Comparison of ENCODE assay signal across 18 cellular contexts in genomic region chr6:136382676-136383075, GRCh38.
A peak's percentile ranks its signal among the peaks of the same experiment; 100 is the strongest.
DNase-seq lines count a peak whose midpoint lies in the region; ATAC-seq, FAIRE-seq and TF ChIP-seq lines count a peak whose summit lies in the region.
"Had no signal": no experiment of that assay in that cellular context is flagged by ENCODE, and none has a peak within 500 bp of the region (broad histone marks: within the 10 kb centered on the region; RNA-seq: fewer than 3 reads in every experiment).

No MANE protein-coding gene starts in this region.

- no peaks in the 10 kb centered on the region for H3K36me3 Mint-ChIP-seq in osteocyte (ENCODE audit: unreplicated experiment)
- H3K36me3 Mint-ChIP-seq: CD8-positive, alpha-beta T cell had no signal

- H3K27me3 Mint-ChIP-seq in osteocyte (ENCODE audit: unreplicated experiment), result peaks cover 36% of the 10 kb centered on the region
- H3K27me3 Mint-ChIP-seq: B cell had no signal

- intact Hi-C loops in dorsolateral prefrontal cortex (cut with DNase I) (no loop called here), pancreas (cut with DNase I) (no loop called here)

- no peak for TF ChIP-seq RAD21 in A549 (conservative IDR thresholded peaks at IDR 0.05 in 1 of 2, IDR thresholded peaks at IDR 0.05 in 1 of 2)

- CTCF ChIA-PET in A549 (lab: Yijun Ruan, JAX), result no interaction called here

- POLR2A ChIA-PET in A549 (lab: Yijun Ruan, JAX), result no interaction called here

- no peak overlapping the region for H3K4me2 ChIP-seq in A549
- H3K4me2 ChIP-seq: BLaER1 treated with 17β-estradiol and CSF1 and Interleukin-3, amounts not matched to agents 10 nM and 100 nM; GM23338 had no signal

- H3K4me1 ChIP-seq in A549 (peaks cover 17% of the 10 kb centered on the region; the same call in 2 of the 3 replicates), pancreas (peaks cover 0 to 9% (median 8%) of the 10 kb centered on the region in 3 donors)
- H3K4me1 ChIP-seq: BLaER1 treated with 17β-estradiol and CSF1 and Interleukin-3, amounts not matched to agents 10 nM and 100 nM had no signal

- peak overlapping the region; percentile 52 for H3K9ac ChIP-seq in SK-N-MC (ENCODE audit: insufficient read length)
- H3K9ac ChIP-seq: BLaER1 treated with 17β-estradiol and CSF1 and Interleukin-3, amounts not matched to agents 10 nM and 100 nM had no signal

- no peaks in the 10 kb centered on the region for H3K27me3 ChIP-seq in dorsolateral prefrontal cortex
- H3K27me3 ChIP-seq in pancreas, result no peaks in the 10 kb centered on the region
- H3K27me3 ChIP-seq: BLaER1 treated with 17β-estradiol and CSF1 and Interleukin-3, amounts not matched to agents 10 nM and 100 nM had no signal

- H3K4me3 Mint-ChIP-seq in osteocyte (ENCODE audit: unreplicated experiment), result no peak overlapping the region
- H3K4me3 Mint-ChIP-seq: B cell; CD8-positive, alpha-beta T cell; GM23338 had no signal

- H3K9me3 ChIP-seq in A549 (no peaks in the 10 kb centered on the region), SK-N-MC (ENCODE audit: low read depth, low read length) (no peaks in the 10 kb centered on the region), pancreas (no peaks in the 10 kb centered on the region)
- H3K9me3 ChIP-seq: BLaER1 treated with 17β-estradiol and CSF1 and Interleukin-3, amounts not matched to agents 10 nM and 100 nM had no signal

- no peak for TF ChIP-seq POLR2A in A549 (IDR thresholded peaks at IDR 0.05; ENCODE audit: low read length)

- FAIRE-seq in A549 (lab: Jason Lieb, UNC), result peak; percentile 46
- FAIRE-seq in pancreas (lab: Jason Lieb, UNC), result peak; percentile 85
- FAIRE-seq: GM19239, H54 had no signal

- H3K27ac ChIP-seq in A549 (no peak overlapping the region), SK-N-MC (peak overlapping the region; percentile 71), dorsolateral prefrontal cortex (peak overlapping the region in 39 of 59 donors; percentile 4 to 81 (median 61)), pancreas (no peak overlapping the region)
- H3K27ac ChIP-seq: BLaER1 treated with 17β-estradiol and CSF1 and Interleukin-3, amounts not matched to agents 10 nM and 100 nM had no signal

- TF ChIP-seq EP300 in A549 (IDR thresholded peaks at IDR 0.05), result no peak

- TF ChIP-seq CTCF in A549 (IDR thresholded peaks at IDR 0.05) (no peak), dorsolateral prefrontal cortex (IDR thresholded peaks at IDR 0.05 in 54 of 56, conservative IDR thresholded peaks at IDR 0.05 in 2 of 56; ENCODE audit: low read depth in 1 of 56, partially characterized antibody in 56 of 56) (no peak), pancreas (IDR thresholded peaks at IDR 0.05) (no peak), osteocyte (IDR thresholded peaks at IDR 0.05) (no peak)

- H3K4me1 Mint-ChIP-seq in osteocyte (ENCODE audit: unreplicated experiment), result no peaks in the 10 kb centered on the region
- H3K4me1 Mint-ChIP-seq: B cell had no signal

- H3K9me3 Mint-ChIP-seq in osteocyte (ENCODE audit: unreplicated experiment), result no peaks in the 10 kb centered on the region
- H3K9me3 Mint-ChIP-seq: CD8-positive, alpha-beta T cell; GM23338 had no signal

- ATAC-seq in A549 (no peak), pancreas (no peak)
- no peak for ATAC-seq in activated CD4-positive, CD25-positive, alpha-beta regulatory T cell treated with anti-CD3 and anti-CD28 coated beads, Interleukin-2, amount 50 U/mL, for 24 hours
- ATAC-seq: CD8-positive, alpha-beta T cell; GM23338 had no signal

- DNase-seq in A549 (ENCODE audit: low read depth in 1 of 2, low spot score in 1 of 2), result no peak
- peak; percentile 16 for DNase-seq in SK-N-MC (ENCODE audit: low read depth, low spot score)
- DNase-seq in dorsolateral prefrontal cortex, result no peak
- no peak for DNase-seq in pancreas
- DNase-seq in NCI-H2196 (lab: John Stamatoyannopoulos, UW; ENCODE audit: unreplicated experiment), result no peak
- DNase-seq in osteocyte (ENCODE audit: extremely low spot score, unreplicated experiment), result no peak
- DNase-seq: 8988T; Calu3; CD8-positive, alpha-beta T cell; DMS79 treated with DMSO at 0.1 percent for 48 hours; GF-D8; HCEC 1CT had no signal

- H3K4me3 ChIP-seq in A549 (no peak overlapping the region), SK-N-MC (peak overlapping the region; percentile 41; the same call in 1 of the 2 replicates), dorsolateral prefrontal cortex (peak overlapping the region in 1 of 59 donors; percentile 24), pancreas (no peak overlapping the region)
- H3K4me3 ChIP-seq: BLaER1 treated with 17β-estradiol and CSF1 and Interleukin-3, amounts not matched to agents 10 nM and 100 nM; GM23338 had no signal

- H3K36me3 ChIP-seq in SK-N-MC (ENCODE audit: insufficient read depth, low read length), result no peaks in the 10 kb centered on the region
- peaks cover 0 to 1% (median 0%) of the 10 kb centered on the region in 3 donors for H3K36me3 ChIP-seq in pancreas
- H3K36me3 ChIP-seq: BLaER1 treated with 17β-estradiol and CSF1 and Interleukin-3, amounts not matched to agents 10 nM and 100 nM had no signal

- no peak overlapping the region for H3K27ac Mint-ChIP-seq in osteocyte (ENCODE audit: unreplicated experiment)
- H3K27ac Mint-ChIP-seq: B cell; CD8-positive, alpha-beta T cell had no signal

TF ChIP-seq in A549, 52 proteins besides CTCF, POLR2A, EP300 and RAD21:
- TF ChIP-seq ZNF302 (CRISPR knock-in tag; IDR thresholded peaks at IDR 0.05) (no peak), EHF (CRISPR knock-in tag; IDR thresholded peaks at IDR 0.05) (no peak), NPAS2 (CRISPR knock-in tag; IDR thresholded peaks at IDR 0.05; ENCODE audit: borderline replicate concordance) (no peak), CHD2 (IDR thresholded peaks at IDR 0.05; ENCODE audit: low read length, partially characterized antibody) (no peak)
TF ChIP-seq in A549: peak in this region for 0.

Comparison
In these comparisons a context has a peak if more than half of its experiments do, and no peak if none do; other contexts are left out.
1. H3K27ac ChIP-seq: peak in SK-N-MC (single experiment) and dorsolateral prefrontal cortex (39 of 59); none in A549 (0 of 2) and pancreas (0 of 4).